In genomic region chr4:60981534-60981933, GRCh38 we compare ENCODE assay signal across 25 cellular contexts.
"Had no signal": no experiment of that assay in that cellular context is flagged by ENCODE, and none has a peak within 500 bp of the region (broad histone marks: within the 10 kb centered on the region; RNA-seq: fewer than 3 reads in every experiment).

No MANE protein-coding gene starts in this region.

- FAIRE-seq: RCC 7860, TTC549 had no signal

- H3K9me3 ChIP-seq: colonic mucosa, MG63 had no signal

- H3K4me3 ChIP-seq: colonic mucosa, MG63 had no signal

- H3K27ac ChIP-seq: colonic mucosa, VCaP had no signal

- H3K27me3 ChIP-seq: colonic mucosa, MG63 had no signal

- H3K36me3 ChIP-seq: colonic mucosa, MG63 had no signal

- DNase-seq: activated CD4-positive, alpha-beta T cell treated with anti-CD3 and anti-CD28 coated beads for 4 hours; activated CD8-positive, alpha-beta memory T cell treated with anti-CD3 and anti-CD28 coated beads, Interleukin-2, amount 50 U/mL, for 4 hours; activated CD8-positive, alpha-beta T cell treated with anti-CD3 and anti-CD28 coated beads for 36 hours; activated gamma-delta T cell treated with Interleukin-2 at 50 U/mL for 16 hours; activated naive CD4-positive, alpha-beta T cell treated with anti-CD3 and anti-CD28 coated beads, Interleukin-2, amount 10 ng/mL, durations not matched to agents 7 days and 5 days; activated naive CD8-positive, alpha-beta T cell treated with anti-CD3 and anti-CD28 coated beads for 36 hours; activated T-cell treated with anti-CD3 and anti-CD28 coated beads, Interleukin-2, amount 50 U/mL, for 72 hours; anterior cingulate cortex; caudate nucleus; colonic mucosa; MG63; MV-4-11; NCI-H1092 treated with DMSO at 0.1 percent for 48 hours; NCI-H1436 treated with DMSO at 0.1 percent for 48 hours; NCI-H187 treated with DMSO at 0.1 percent for 48 hours; NCI-H2081 treated with DMSO at 0.1 percent for 48 hours; NCI-H446; NCI-H524; SHP77; T-cell; T-helper 2 cell; T1000 had no signal

- ATAC-seq: activated CD8-positive, alpha-beta T cell treated with anti-CD3 and anti-CD28 coated beads for 36 hours; activated T-cell treated with anti-CD3 and anti-CD28 coated beads, Interleukin-2, amount 50 U/mL, for 72 hours; T-cell had no signal

- H3K4me1 ChIP-seq: colonic mucosa had no signal
